16 cellular contexts compared by ENCODE assay signal in the genomic region with DNA sequence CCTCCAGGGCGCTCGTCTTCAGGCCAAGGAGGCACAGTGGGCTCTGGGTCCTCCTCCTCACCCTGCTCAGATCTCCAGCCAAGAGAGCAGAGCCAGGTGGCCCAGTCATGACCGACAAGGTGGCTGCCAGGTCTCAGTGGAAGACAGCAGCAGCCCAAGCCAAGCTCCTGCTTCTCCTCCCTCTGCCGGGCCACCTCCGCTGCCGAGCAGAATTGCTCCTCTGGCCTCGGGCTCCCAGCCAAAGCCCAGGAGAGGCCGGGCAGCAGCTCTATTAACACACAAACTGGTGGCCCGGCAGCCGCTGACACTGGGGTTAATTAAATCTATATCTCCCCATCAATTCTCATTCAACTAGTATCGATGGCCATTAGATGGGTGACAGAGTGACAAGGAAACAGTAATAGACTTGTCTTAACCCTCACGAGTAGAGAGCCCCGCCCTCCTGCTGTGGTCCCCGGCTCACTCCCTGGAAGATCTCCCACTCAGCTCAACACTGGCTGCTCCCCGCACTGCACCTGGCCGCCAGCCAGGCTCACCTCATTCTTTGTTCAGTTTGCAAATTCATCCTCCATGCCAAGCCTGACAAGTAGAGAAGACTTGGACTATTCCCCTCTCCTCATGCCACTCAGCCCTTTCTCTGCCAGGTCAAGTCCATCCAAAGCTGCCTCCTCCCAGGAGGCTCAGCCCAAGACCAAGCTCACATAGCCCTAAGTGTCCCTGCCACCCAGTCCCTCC.
A peak's percentile ranks its signal among the peaks of the same experiment; 100 is the strongest.
DNase-seq lines count a peak whose midpoint lies in the region; ATAC-seq and TF ChIP-seq lines count a peak whose summit lies in the region.
"Had no signal": no experiment of that assay in that cellular context is flagged by ENCODE, and none has a peak within 500 bp of the region (broad histone marks: within the 10 kb centered on the region; RNA-seq: fewer than 3 reads in every experiment).

No MANE protein-coding gene starts in this region.

- H3K9me3 ChIP-seq in right atrium auricular region, result no peaks in the 10 kb centered on the region
- H3K9me3 ChIP-seq in left ventricle myocardium inferior (replicated peaks), result no peaks in the 10 kb centered on the region
- H3K9me3 ChIP-seq: heart left ventricle, SJSA1 had no signal

- TF ChIP-seq CTCF in right atrium auricular region (IDR thresholded peaks at IDR 0.05) (no peak), left ventricle myocardium inferior (IDR thresholded peaks at IDR 0.05; ENCODE audit: borderline replicate concordance) (no peak)

- H3K27me3 ChIP-seq in right atrium auricular region (no peaks in the 10 kb centered on the region), left ventricle myocardium inferior (ENCODE audit: low read depth) (peaks cover 25% of the 10 kb centered on the region)

- intact Hi-C loops in Right ventricle myocardium inferior (cut with DNase I), result no loop called here
- intact Hi-C loops in left ventricle myocardium inferior (cut with micrococcal nuclease), result no loop called here

- H3K4me1 ChIP-seq in right atrium auricular region (peaks cover 0 to 11% of the 10 kb centered on the region in 2 donors), left ventricle myocardium inferior (peaks cover 24% of the 10 kb centered on the region)
- H3K4me1 ChIP-seq: SJSA1 had no signal

- H3K36me3 ChIP-seq in right atrium auricular region, result no peaks in the 10 kb centered on the region
- no peaks in the 10 kb centered on the region for H3K36me3 ChIP-seq in left ventricle myocardium inferior
- H3K36me3 ChIP-seq: heart left ventricle, SJSA1 had no signal

- H3K27ac ChIP-seq in right atrium auricular region (no peak overlapping the region), left ventricle myocardium inferior (replicated peaks) (no peak overlapping the region)
- H3K27ac ChIP-seq: heart left ventricle, SJSA1 had no signal

- ATAC-seq in Right ventricle myocardium inferior (peak; percentile 28), HG03025 (IDR thresholded peaks at IDR 0.05; ENCODE audit: low FRiP score, unreplicated experiment) (no peak), HG02970 (IDR thresholded peaks at IDR 0.05; ENCODE audit: low FRiP score, unreplicated experiment) (no peak)

- DNase-seq in Right ventricle myocardium inferior (ENCODE audit: missing footprints), result peak; percentile 77
- no peak for DNase-seq in right atrium auricular region (ENCODE audit: low spot score)
- DNase-seq in NCI-H345 (lab: John Stamatoyannopoulos, UW), result peak; percentile 67
- DNase-seq in left ventricle myocardium inferior, result peak; percentile 23
- no peak for DNase-seq in erythroblast (lab: John Stamatoyannopoulos, UW)
- DNase-seq in stimulated activated CD4-positive, alpha-beta T cell treated with anti-CD3 and anti-CD28 coated beads, Interleukin-1b, Interleukin-23, amount 100 ng/mL, for 48 hours, result no peak
- DNase-seq: ACHN; activated effector memory CD4-positive, alpha-beta T cell treated with anti-CD3 and anti-CD28 coated beads, Interleukin-2, amount 50 U/mL, for 16 hours; endodermal cell; NCI-H226; stimulated activated CD4-positive, alpha-beta T cell treated with anti-CD3 and anti-CD28 coated beads, Interleukin-15, amount 100 ng/mL, for 24 hours; stimulated activated naive CD4-positive, alpha-beta T cell treated with Interleukin-2 at 50 U/mL for 16 hours had no signal

- no peak for TF ChIP-seq POLR2A in erythroblast (IDR thresholded peaks at IDR 0.05; ENCODE audit: low read length)

- H3K4me3 ChIP-seq in right atrium auricular region, result no peak overlapping the region
- H3K4me3 ChIP-seq in left ventricle myocardium inferior, result no peak overlapping the region
- H3K4me3 ChIP-seq: heart left ventricle, SJSA1 had no signal

Comparison
In these comparisons a context has a peak if more than half of its experiments do, and no peak if none do; other contexts are left out.
1. DNase-seq: peak in Right ventricle myocardium inferior (single experiment), NCI-H345 (single experiment) and left ventricle myocardium inferior (single experiment); none in right atrium auricular region (single experiment), erythroblast (0 of 2) and stimulated activated CD4-positive, alpha-beta T cell treated with anti-CD3 and anti-CD28 coated beads, Interleukin-1b, Interleukin-23, amount 100 ng/mL, for 48 hours (single experiment).